ENCODE assay signal across 27 cellular contexts in the genomic region with DNA sequence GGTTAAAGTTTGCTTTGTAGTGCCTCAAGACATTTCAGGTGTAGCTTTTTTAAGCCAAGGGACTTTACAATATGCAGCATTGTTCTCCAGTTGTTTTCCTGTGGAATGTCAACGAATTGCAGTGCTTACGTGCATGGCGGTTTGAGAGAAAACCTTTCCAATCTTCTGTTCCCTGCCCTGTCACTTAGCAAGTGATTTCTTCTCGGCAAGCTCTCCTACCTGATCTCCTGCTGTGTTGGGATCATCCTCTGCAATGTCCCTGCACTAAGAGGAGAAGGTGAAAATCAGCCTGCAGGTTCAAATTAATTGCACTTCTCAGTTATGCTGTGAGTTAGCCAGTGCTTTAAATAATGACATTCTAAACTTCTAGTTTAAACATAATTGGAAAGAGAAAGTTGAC.
DNase-seq lines count a peak whose midpoint lies in the region; ATAC-seq and TF ChIP-seq lines count a peak whose summit lies in the region.
"Had no signal": no experiment of that assay in that cellular context is flagged by ENCODE, and none has a peak within 500 bp of the region (broad histone marks: within the 10 kb centered on the region; RNA-seq: fewer than 3 reads in every experiment).

No MANE protein-coding gene starts in this region.

- POLR2A ChIA-PET in MCF 10A (lab: Yijun Ruan, JAX) = interaction anchor here (1.0 kb wide), 1 partner anchor 1381 kb away, joined by 4 read pairs; the partner anchor contains the start of gene GATAD1

- H3K18ac ChIP-seq in trophoblast cell (ENCODE audit: low read length) = no peak overlapping the region

- H3K27me3 Mint-ChIP-seq in MCF 10A (ENCODE audit: insufficient read depth, unreplicated experiment) = no peaks in the 10 kb centered on the region
- H3K27me3 Mint-ChIP-seq: CD4-positive, CD25-positive, alpha-beta regulatory T cell had no signal

- H3K79me2 ChIP-seq in mammary epithelial cell (ENCODE audit: insufficient read depth, low read length) (no peaks in the 10 kb centered on the region), trophoblast cell (ENCODE audit: control insufficient read depth, insufficient read depth, low read length, poor library complexity) (no peaks in the 10 kb centered on the region)

- no peaks in the 10 kb centered on the region for H4K20me1 ChIP-seq in mammary epithelial cell (ENCODE audit: insufficient read depth, low read length)

- H3K9me3 ChIP-seq in mammary epithelial cell (replicated peaks; ENCODE audit: insufficient read depth, low read length) (no peaks in the 10 kb centered on the region), SK-N-MC (ENCODE audit: low read depth, low read length) (no peaks in the 10 kb centered on the region), trophoblast cell (ENCODE audit: insufficient read depth, low read depth, low read length) (no peaks in the 10 kb centered on the region)
- H3K9me3 ChIP-seq: SJCRH30 had no signal

- H2AFZ ChIP-seq in mammary epithelial cell (ENCODE audit: low read depth, low read length) (peak overlapping the region; percentile 30), trophoblast cell (ENCODE audit: insufficient read depth, low read length, poor library complexity) (no peak overlapping the region)
- H2AFZ ChIP-seq: PC-9 had no signal

- intact Hi-C loops in mammary epithelial cell (cut with micrococcal nuclease) = no loop called here
- intact Hi-C loops in MCF 10A (cut with micrococcal nuclease) = no loop called here

- H2BK120ac ChIP-seq in trophoblast cell (ENCODE audit: insufficient read depth, low read length, poor library complexity) = no peak overlapping the region

- H3K36me3 Mint-ChIP-seq in MCF 10A (ENCODE audit: insufficient read depth, unreplicated experiment) = peaks cover 6% of the 10 kb centered on the region
- H3K36me3 Mint-ChIP-seq: CD4-positive, CD25-positive, alpha-beta regulatory T cell; T-cell had no signal

- H3K9ac ChIP-seq in mammary epithelial cell (ENCODE audit: insufficient read depth, low read length) (no peak overlapping the region), SK-N-MC (ENCODE audit: insufficient read length) (no peak overlapping the region), trophoblast cell (ENCODE audit: low read length) (no peak overlapping the region)

- H2BK12ac ChIP-seq in trophoblast cell (ENCODE audit: low read length) = no peak overlapping the region

- H3K14ac ChIP-seq in trophoblast cell (ENCODE audit: low read length) = no peak overlapping the region

- H2AK5ac ChIP-seq in trophoblast cell (ENCODE audit: low read length) = no peak overlapping the region

- no peak overlapping the region for H4K12ac ChIP-seq in trophoblast cell (ENCODE audit: low read depth, low read length)

- H3K27ac ChIP-seq in mammary epithelial cell (ENCODE audit: insufficient read depth, low read depth, low read length) (no peak overlapping the region), SK-N-MC (peak overlapping the region; percentile 42), trophoblast cell (ENCODE audit: low read depth, low read length) (peak overlapping the region; percentile 21)
- H3K27ac ChIP-seq: PC-9, SJCRH30 had no signal

- DNase-seq in mammary epithelial cell (peak; percentile 37), MCF 10A (ENCODE audit: unreplicated experiment) (no peak), SK-N-MC (ENCODE audit: low read depth, low spot score) (no peak), iPS-NIHi7 (ENCODE audit: extremely low spot score) (peak; percentile 48), trophoblast cell (no peak), erythroblast (lab: John Stamatoyannopoulos, UW) (no peak), NCI-H345 (lab: John Stamatoyannopoulos, UW) (no peak)
- DNase-seq: 8988T; ACHN; CD4-positive, CD25-positive, alpha-beta regulatory T cell; DMS153; GOT3; Kasumi-1; MV-4-11; NCI-H1105; NCI-H1436 treated with DMSO at 0.1 percent for 48 hours; NCI-H1930; NCI-H2107; NCI-H510A; NCI-H774; PC-9; SJCRH30; T-cell had no signal

- H4K8ac ChIP-seq in trophoblast cell (ENCODE audit: low read depth, low read length) = no peak overlapping the region

- no peaks in the 10 kb centered on the region for H3K79me1 ChIP-seq in trophoblast cell (ENCODE audit: low read length)

- H3K4me1 ChIP-seq in mammary epithelial cell (ENCODE audit: insufficient read depth, low read length) (peaks cover 45% of the 10 kb centered on the region), trophoblast cell (ENCODE audit: control insufficient read depth in 1 of 2, insufficient read depth in 2 of 2, low read length in 2 of 2) (peaks cover 5 to 7% of the 10 kb centered on the region in 2 experiments)
- H3K4me1 ChIP-seq: SJCRH30 had no signal

- H3K23ac ChIP-seq in trophoblast cell (ENCODE audit: low read length) = no peak overlapping the region

- TF ChIP-seq POLR2A in erythroblast (IDR thresholded peaks at IDR 0.05; ENCODE audit: low read length) = no peak

- H3K27ac Mint-ChIP-seq in MCF 10A (ENCODE audit: low read depth, unreplicated experiment) = no peak overlapping the region
- H3K27ac Mint-ChIP-seq: CD4-positive, CD25-positive, alpha-beta regulatory T cell; T-cell had no signal

- peaks cover 12% of the 10 kb centered on the region for H3K4me1 Mint-ChIP-seq in MCF 10A (ENCODE audit: insufficient read depth, unreplicated experiment)
- H3K4me1 Mint-ChIP-seq: CD4-positive, CD25-positive, alpha-beta regulatory T cell; T-cell had no signal

- WGBS in mammary epithelial cell (ENCODE audit: low coverage, missing lambda C conversion rate) = 27% methylated on average over 4 of the region's 4 CpGs
- WGBS in trophoblast cell (ENCODE audit: extremely low coverage, insufficient coverage, insufficient read length) = no CpG with 5 or more reads among the region's 4 CpGs

- H2BK5ac ChIP-seq in trophoblast cell (ENCODE audit: low read depth, low read length, poor library complexity) = no peak overlapping the region

- H3K4me3 ChIP-seq in mammary epithelial cell (replicated peaks in 1 of 3; ENCODE audit: insufficient read depth in 1 of 3, low read depth in 2 of 3, low read length in 3 of 3) = no peak overlapping the region
- peak overlapping the region; percentile 40; the same call in 1 of the 2 replicates for H3K4me3 ChIP-seq in SK-N-MC
- H3K4me3 ChIP-seq in trophoblast cell (ENCODE audit: low read depth, low read length) = no peak overlapping the region
- H3K4me3 ChIP-seq: PC-9, SJCRH30 had no signal

- BruUV-seq in mammary epithelial cell (replicated peaks; lab: Mats Ljungman, UMichigan) (TSS peak; percentile 95), MCF 10A (replicated peaks; lab: Mats Ljungman, UMichigan) (no TSS peak)

- dilution Hi-C loops in mammary epithelial cell (cut with HindIII; ENCODE audit: low sequenced_read_pairs) = no loop called here

- no peak overlapping the region for H4K91ac ChIP-seq in trophoblast cell (ENCODE audit: low read depth, low read length)

- TF ChIP-seq CTCF in mammary epithelial cell (conservative IDR thresholded peaks at IDR 0.05 in 1 of 2, IDR thresholded peaks at IDR 0.05 in 1 of 2; ENCODE audit: extremely low read depth in 1 of 2, insufficient read depth in 1 of 2, low read depth in 1 of 2, low read length in 2 of 2) (no peak), MCF 10A (IDR thresholded peaks at IDR 0.05; ENCODE audit: unreplicated experiment) (no peak)

- H3K27me3 ChIP-seq in mammary epithelial cell (ENCODE audit: insufficient read depth, low read length) = no peaks in the 10 kb centered on the region
- no peaks in the 10 kb centered on the region for H3K27me3 ChIP-seq in trophoblast cell (ENCODE audit: insufficient read depth, low read length)
- H3K27me3 ChIP-seq: SJCRH30 had no signal

- no peak overlapping the region for H3K4ac ChIP-seq in trophoblast cell (ENCODE audit: low read depth, low read length)

- ATAC-seq in GM21619 (IDR thresholded peaks at IDR 0.05; ENCODE audit: unreplicated experiment) = no peak
- ATAC-seq: HCT116, HepG2, Right ventricle myocardium inferior, T-cell had no signal

- H3K4me2 ChIP-seq in mammary epithelial cell (ENCODE audit: insufficient read depth, low read depth, low read length) = peak overlapping the region; percentile 15
- no peak overlapping the region for H3K4me2 ChIP-seq in trophoblast cell (ENCODE audit: low read length)
- H3K4me2 ChIP-seq: PC-9 had no signal

- no peaks in the 10 kb centered on the region for H3K9me3 Mint-ChIP-seq in MCF 10A (ENCODE audit: unreplicated experiment)

- in situ Hi-C loops in mammary epithelial cell (cut with MboI; ENCODE audit: low sequenced_read_pairs in 2 of 2) = no loop called here

- H3K36me3 ChIP-seq in mammary epithelial cell (ENCODE audit: insufficient read depth, low read length) (no peaks in the 10 kb centered on the region), SK-N-MC (ENCODE audit: insufficient read depth, low read length) (peaks cover 19% of the 10 kb centered on the region; the same call in 1 of the 2 replicates), trophoblast cell (ENCODE audit: control insufficient read depth in 1 of 2, insufficient read depth in 2 of 2, low read length in 2 of 2) (no peaks in the 10 kb centered on the region)

- no peak overlapping the region for H3K4me3 Mint-ChIP-seq in MCF 10A (ENCODE audit: unreplicated experiment)
- H3K4me3 Mint-ChIP-seq: CD4-positive, CD25-positive, alpha-beta regulatory T cell; T-cell had no signal

- CTCF ChIA-PET in mammary epithelial cell (lab: Charles Lee; ENCODE audit: low non-redundant PET) = interaction anchor here (0.5 kb wide), 1 partner anchor 338 kb away, joined by 3 read pairs; no protein-coding TSS in a partner anchor
- CTCF ChIA-PET in MCF 10A (lab: Yijun Ruan, JAX) = interaction anchor here (0.7 kb wide), 1 partner anchor 505 kb away, joined by 3 read pairs; no protein-coding TSS in a partner anchor

Comparison
In these comparisons a context has a peak if more than half of its experiments do, and no peak if none do; other contexts are left out.
1. DNase-seq: peak in mammary epithelial cell (single experiment) and iPS-NIHi7 (single experiment); none in MCF 10A (single experiment), SK-N-MC (single experiment), trophoblast cell (0 of 2), erythroblast (0 of 2) and NCI-H345 (single experiment).